In genomic region chr4:185378264-185378663, GRCh38 we compare ENCODE assay signal across 19 cellular contexts. TPM values are rescaled to one million over a fixed set of nuclear protein-coding genes. Genes with fewer than 3 reads are reported as not detected.
DNase-seq lines count a peak whose midpoint lies in the region; ATAC-seq, FAIRE-seq and TF ChIP-seq lines count a peak whose summit lies in the region.
"Had no signal": no experiment of that assay in that cellular context is flagged by ENCODE, and none has a peak within 500 bp of the region (broad histone marks: within the 10 kb centered on the region; RNA-seq: fewer than 3 reads in every experiment).

No MANE protein-coding gene starts in this region.

- FAIRE-seq in bronchial epithelial cell (lab: Jason Lieb, UNC): peak; percentile 58
- FAIRE-seq: A204.1, G401.6, H54 had no signal

- peak overlapping the region; percentile 20 for H3K27ac Mint-ChIP-seq in progenitor cell of endocrine pancreas
- H3K27ac Mint-ChIP-seq: B cell; CD4-positive, CD25-positive, alpha-beta regulatory T cell; CD8-positive, alpha-beta T cell; GM23338; HFFc6 had no signal

- H3K36me3 ChIP-seq in bronchial epithelial cell (ENCODE audit: control insufficient read depth, insufficient read depth, low read length): no peaks in the 10 kb centered on the region
- H3K36me3 ChIP-seq: HAP-1 had no signal

- H3K4me3 Mint-ChIP-seq in progenitor cell of endocrine pancreas (ENCODE audit: low read depth): no peak overlapping the region
- H3K4me3 Mint-ChIP-seq: B cell; CD4-positive, CD25-positive, alpha-beta regulatory T cell; CD8-positive, alpha-beta T cell; GM23338; HFFc6 had no signal

- peaks cover 12% of the 10 kb centered on the region for H3K4me1 Mint-ChIP-seq in progenitor cell of endocrine pancreas (ENCODE audit: low read depth)
- H3K4me1 Mint-ChIP-seq: B cell; CD4-positive, CD25-positive, alpha-beta regulatory T cell had no signal

- no peak for TF ChIP-seq CTCF in bronchial epithelial cell (IDR thresholded peaks at IDR 0.05; ENCODE audit: insufficient read depth, low read length, severe bottlenecking)
- no peak for TF ChIP-seq CTCF in progenitor cell of endocrine pancreas (IDR thresholded peaks at IDR 0.05; ENCODE audit: unreplicated experiment)

- peaks cover 11% of the 10 kb centered on the region for H3K9me3 Mint-ChIP-seq in progenitor cell of endocrine pancreas (ENCODE audit: low read depth)

- H3K27me3 Mint-ChIP-seq in progenitor cell of endocrine pancreas: peaks cover 4% of the 10 kb centered on the region
- H3K27me3 Mint-ChIP-seq: B cell; CD4-positive, CD25-positive, alpha-beta regulatory T cell had no signal

- H3K36me3 Mint-ChIP-seq in progenitor cell of endocrine pancreas (ENCODE audit: insufficient read depth): peaks cover 15% of the 10 kb centered on the region
- H3K36me3 Mint-ChIP-seq: CD8-positive, alpha-beta T cell had no signal

- no peak overlapping the region for H3K4me3 ChIP-seq in bronchial epithelial cell (ENCODE audit: low read depth, low read length)
- H3K4me3 ChIP-seq: BLaER1, GM23338, HAP-1 had no signal

- peak; percentile 15 for TF ChIP-seq POLR2A in GM19193 (IDR thresholded peaks at IDR 0.05; ENCODE audit: extremely low read depth, insufficient read depth, insufficient read length)

- no peaks in the 10 kb centered on the region for H3K27me3 ChIP-seq in bronchial epithelial cell (ENCODE audit: control insufficient read depth, insufficient read depth, low read length)
- H3K27me3 ChIP-seq: BLaER1 had no signal

- no peak for ATAC-seq in HG02973 (IDR thresholded peaks at IDR 0.05; ENCODE audit: unreplicated experiment)
- ATAC-seq: CD8-positive, alpha-beta T cell had no signal

- DNase-seq in bronchial epithelial cell (ENCODE audit: low read depth) (no peak), progenitor cell of endocrine pancreas (ENCODE audit: low spot score, unreplicated experiment) (no peak), GM03348 (ENCODE audit: low spot score) (no peak), NOMO-1 (lab: John Stamatoyannopoulos, UW; ENCODE audit: unreplicated experiment in 2 of 2) (no peak)
- DNase-seq: Caco-2; CD4-positive, CD25-positive, alpha-beta regulatory T cell; CD8-positive, alpha-beta T cell; DMS153; DND-41; HFFc6 had no signal

RNA-seq across cellular contexts. Expression of gene LRP2BP, which starts 17.5 kb away (rescaled TPM):
- total RNA-seq in bronchial epithelial cell (0.53 and 0.64 TPM in 2 replicates), progenitor cell of endocrine pancreas (0.17 and 0.33 TPM in 2 replicates)

RNA-seq across cellular contexts. Expression of gene ANKRD37, which starts 18.4 kb away (rescaled TPM):
- 8.4 and 8.6 TPM in 2 replicates for total RNA-seq in bronchial epithelial cell
- 1.4 TPM in 2 replicates for total RNA-seq in progenitor cell of endocrine pancreas

RNA-seq across cellular contexts. Expression of gene UFSP2, which starts 47.5 kb away (rescaled TPM):
- total RNA-seq in bronchial epithelial cell (27.4 and 29.2 TPM in 2 replicates), progenitor cell of endocrine pancreas (30.9 and 32.3 TPM in 2 replicates)
